ENCODE assay signal across 35 cellular contexts in genomic region chr3:145087038-145087437, GRCh38.
"Had no signal": no experiment of that assay in that cellular context is flagged by ENCODE, and none has a peak within 500 bp of the region (broad histone marks: within the 10 kb centered on the region; RNA-seq: fewer than 3 reads in every experiment).

No MANE protein-coding gene starts in this region.

- DNase-seq: activated CD4-positive, alpha-beta T cell treated with anti-CD3 and anti-CD28 coated beads for 36 hours; activated CD4-positive, CD25-positive, alpha-beta regulatory T cell; activated effector memory CD4-positive, alpha-beta T cell treated with Interleukin-2 at 50 U/mL for 16 hours; activated naive CD4-positive, alpha-beta T cell treated with anti-CD3 and anti-CD28 coated beads for 36 hours; activated naive CD8-positive, alpha-beta T cell treated with anti-CD3 and anti-CD28 coated beads for 36 hours; activated T-cell treated with anti-CD3 and anti-CD28 coated beads for 4 hours; activated T-cell treated with anti-CD3 and anti-CD28 coated beads, Interleukin-2, amount 50 U/mL, for 72 hours; adrenal gland; aorta; body of pancreas; dorsolateral prefrontal cortex; effector memory CD4-positive, alpha-beta T cell; erythroblast; hippocampal formation; immature natural killer cell; kidney; left colon; mammary epithelial cell; naive B cell; occipital lobe; psoas muscle; sigmoid colon; small intestine; stimulated activated CD4-positive, alpha-beta T cell treated with anti-CD3 and anti-CD28 coated beads, Interleukin-1b, Interleukin-23, amount 100 ng/mL, for 48 hours; stimulated activated naive B cell treated with anti-CD40 and anti-IgM and Interleukin-4, amounts not matched to agents 10 μg/mL and 1 μg/mL and 100 μg/mL, for 72 hours; stomach; T-helper 17 cell; T1000; thyroid gland; upper lobe of right lung had no signal

- H3K27me3 ChIP-seq: adrenal gland, body of pancreas, dorsolateral prefrontal cortex, gastroesophageal sphincter, sigmoid colon, stomach, thyroid gland, upper lobe of right lung had no signal

- H3K9me3 Mint-ChIP-seq: activated naive CD4-positive, alpha-beta T cell treated with anti-CD3 and anti-CD28 coated beads for 36 hours; activated naive CD8-positive, alpha-beta T cell treated with anti-CD3 and anti-CD28 coated beads for 36 hours; naive B cell; neural crest cell; stimulated activated naive B cell treated with anti-CD40 and anti-IgM and Interleukin-4, amounts not matched to agents 10 μg/mL and 1 μg/mL and 100 μg/mL, for 72 hours had no signal

- H3K4me3 ChIP-seq: adrenal gland, body of pancreas, coronary artery, dorsolateral prefrontal cortex, gastroesophageal sphincter, psoas muscle, sigmoid colon, stomach, thyroid gland, upper lobe of right lung had no signal

- H3K27ac Mint-ChIP-seq: activated CD4-positive, alpha-beta T cell treated with anti-CD3 and anti-CD28 coated beads for 36 hours; activated naive CD4-positive, alpha-beta T cell treated with anti-CD3 and anti-CD28 coated beads for 36 hours; activated naive CD8-positive, alpha-beta T cell treated with anti-CD3 and anti-CD28 coated beads for 36 hours; activated T-cell treated with anti-CD3 and anti-CD28 coated beads, Interleukin-2, amount 50 U/mL, for 72 hours; immature natural killer cell; mesothelial cell of epicardium; stimulated activated naive B cell treated with anti-CD40 and anti-IgM and Interleukin-4, amounts not matched to agents 10 μg/mL and 1 μg/mL and 100 μg/mL, for 72 hours; T-helper 17 cell had no signal

- H3K27ac ChIP-seq: adrenal gland, body of pancreas, coronary artery, dorsolateral prefrontal cortex, gastroesophageal sphincter, parathyroid adenoma, psoas muscle, sigmoid colon, stomach, thyroid gland, upper lobe of right lung had no signal

- H3K4me3 Mint-ChIP-seq: activated CD4-positive, alpha-beta T cell treated with anti-CD3 and anti-CD28 coated beads for 36 hours; activated naive CD4-positive, alpha-beta T cell treated with anti-CD3 and anti-CD28 coated beads for 36 hours; activated naive CD8-positive, alpha-beta T cell treated with anti-CD3 and anti-CD28 coated beads for 36 hours; activated T-cell treated with anti-CD3 and anti-CD28 coated beads, Interleukin-2, amount 50 U/mL, for 72 hours; immature natural killer cell; mesothelial cell of epicardium; naive B cell; neural crest cell; stimulated activated naive B cell treated with anti-CD40 and anti-IgM and Interleukin-4, amounts not matched to agents 10 μg/mL and 1 μg/mL and 100 μg/mL, for 72 hours; T-helper 17 cell had no signal

- H3K36me3 Mint-ChIP-seq: activated naive CD8-positive, alpha-beta T cell treated with anti-CD3 and anti-CD28 coated beads for 36 hours; immature natural killer cell; mesothelial cell of epicardium; naive B cell; stimulated activated naive B cell treated with anti-CD40 and anti-IgM and Interleukin-4, amounts not matched to agents 10 μg/mL and 1 μg/mL and 100 μg/mL, for 72 hours had no signal

- H3K4me1 ChIP-seq: adrenal gland, body of pancreas, gastroesophageal sphincter, parathyroid adenoma, psoas muscle, sigmoid colon, stomach, thyroid gland, upper lobe of right lung had no signal

- H3K27me3 Mint-ChIP-seq: activated CD4-positive, alpha-beta T cell treated with anti-CD3 and anti-CD28 coated beads for 36 hours; activated naive CD8-positive, alpha-beta T cell treated with anti-CD3 and anti-CD28 coated beads for 36 hours; naive B cell; stimulated activated naive B cell treated with anti-CD40 and anti-IgM and Interleukin-4, amounts not matched to agents 10 μg/mL and 1 μg/mL and 100 μg/mL, for 72 hours; T-helper 17 cell had no signal

- H3K4me1 Mint-ChIP-seq: activated CD4-positive, alpha-beta T cell treated with anti-CD3 and anti-CD28 coated beads for 36 hours; activated naive CD8-positive, alpha-beta T cell treated with anti-CD3 and anti-CD28 coated beads for 36 hours; immature natural killer cell; neural crest cell; T-helper 17 cell had no signal

- H3K9ac ChIP-seq: parathyroid adenoma had no signal

- H3K9me3 ChIP-seq: adrenal gland, body of pancreas, gastroesophageal sphincter, psoas muscle, stomach, thyroid gland, upper lobe of right lung had no signal

- H3K36me3 ChIP-seq: adrenal gland, gastroesophageal sphincter, sigmoid colon, stomach, thyroid gland, upper lobe of right lung had no signal

- ATAC-seq: activated CD4-positive, alpha-beta T cell treated with anti-CD3 and anti-CD28 coated beads for 36 hours; activated T-cell treated with anti-CD3 and anti-CD28 coated beads, Interleukin-2, amount 50 U/mL, for 72 hours; body of pancreas; gastroesophageal sphincter; left colon; psoas muscle; stimulated activated naive B cell treated with anti-CD40 and anti-IgM and Interleukin-4, amounts not matched to agents 10 μg/mL and 1 μg/mL and 100 μg/mL, for 72 hours; T-helper 17 cell; upper lobe of right lung had no signal
